In genomic region chr6:6724319-6725119, GRCh38 we compare ENCODE assay signal across 1 cellular context.
TF ChIP-seq lines count a peak whose summit lies in the region.

No MANE protein-coding gene starts in this region.

TF ChIP-seq in HepG2, 621 proteins besides CTCF, POLR2A, EP300 and RAD21 (continued from another document and continues in another):
- no peak for TF ChIP-seq ZNF512 (CRISPR knock-in tag; IDR thresholded peaks at IDR 0.05)
- no peak for TF ChIP-seq ZNF281 (CRISPR knock-in tag; IDR thresholded peaks at IDR 0.05; ENCODE audit: borderline replicate concordance)
- TF ChIP-seq TERF1 (CRISPR knock-in tag; IDR thresholded peaks at IDR 0.05), result no peak
- TF ChIP-seq IRF1 (CRISPR knock-in tag; IDR thresholded peaks at IDR 0.05; ENCODE audit: low read depth), result no peak
- no peak for TF ChIP-seq HMG20A (CRISPR knock-in tag; IDR thresholded peaks at IDR 0.05; ENCODE audit: borderline replicate concordance)
- no peak for TF ChIP-seq ATF4 (CRISPR knock-in tag; IDR thresholded peaks at IDR 0.05)
- no peak for TF ChIP-seq ZSCAN31 (CRISPR knock-in tag; IDR thresholded peaks at IDR 0.05; ENCODE audit: low read depth)
- TF ChIP-seq ARID3A (IDR thresholded peaks at IDR 0.05; ENCODE audit: low read depth, low read length), result no peak
- peak; percentile 22; the same call in 1 of the 2 replicates for TF ChIP-seq ZBTB7A (CRISPR knock-in tag; IDR thresholded peaks at IDR 0.05)
- no peak for TF ChIP-seq DR1 (CRISPR knock-in tag; IDR thresholded peaks at IDR 0.05)
- TF ChIP-seq ZKSCAN8 (CRISPR knock-in tag; IDR thresholded peaks at IDR 0.05; ENCODE audit: borderline replicate concordance), result no peak
- no peak for TF ChIP-seq YY1 (IDR thresholded peaks at IDR 0.05; ENCODE audit: insufficient read depth, insufficient replicate concordance, low read depth, low read length)
- no peak for TF ChIP-seq AGO2 (optimal IDR thresholded peaks at IDR 0.05; ENCODE audit: low read depth, low read length)
- TF ChIP-seq ATRX (CRISPR knock-in tag; IDR thresholded peaks at IDR 0.05; ENCODE audit: borderline replicate concordance), result no peak
- TF ChIP-seq HES4 (CRISPR knock-in tag; IDR thresholded peaks at IDR 0.05; ENCODE audit: borderline replicate concordance), result no peak
- TF ChIP-seq YEATS4 (CRISPR knock-in tag; IDR thresholded peaks at IDR 0.05; ENCODE audit: borderline replicate concordance), result no peak
- no peak for TF ChIP-seq ZNF740 (CRISPR knock-in tag; IDR thresholded peaks at IDR 0.05)
- TF ChIP-seq STAT6 (CRISPR knock-in tag; IDR thresholded peaks at IDR 0.05; ENCODE audit: borderline replicate concordance), result no peak
- peak; percentile 71; the same call in 1 of the 2 replicates for TF ChIP-seq ZNF501 (CRISPR knock-in tag; IDR thresholded peaks at IDR 0.05)
- TF ChIP-seq NKX3-1 (CRISPR knock-in tag; IDR thresholded peaks at IDR 0.05), result no peak
- no peak for TF ChIP-seq ZNF652 (CRISPR knock-in tag; IDR thresholded peaks at IDR 0.05; ENCODE audit: borderline replicate concordance, low read depth)
- TF ChIP-seq TCF7L2 (IDR thresholded peaks at IDR 0.05; ENCODE audit: low read depth, low read length), result no peak
- no peak for TF ChIP-seq ZSCAN22 (CRISPR knock-in tag; IDR thresholded peaks at IDR 0.05)
- TF ChIP-seq PRDM15 (CRISPR knock-in tag; IDR thresholded peaks at IDR 0.05), result no peak
- no peak for TF ChIP-seq SRSF4 (IDR thresholded peaks at IDR 0.05; ENCODE audit: low read depth, low read length, poor library complexity, severe bottlenecking)
- no peak for TF ChIP-seq RFX1 (IDR thresholded peaks at IDR 0.05)
- peak; percentile 65 for TF ChIP-seq BHLHE40 (IDR thresholded peaks at IDR 0.05; ENCODE audit: low read length)
- peak; percentile 69 for TF ChIP-seq KDM2A (CRISPR knock-in tag; IDR thresholded peaks at IDR 0.05; ENCODE audit: borderline replicate concordance, low read depth)
- no peak for TF ChIP-seq ZBTB2 (CRISPR knock-in tag; IDR thresholded peaks at IDR 0.05; ENCODE audit: low read depth)
- TF ChIP-seq CENPT (CRISPR knock-in tag; IDR thresholded peaks at IDR 0.05; ENCODE audit: low read depth), result no peak
- TF ChIP-seq ZFY (CRISPR knock-in tag; IDR thresholded peaks at IDR 0.05), result peak; percentile 46; the same call in 1 of the 2 replicates
- no peak for TF ChIP-seq SRY (CRISPR knock-in tag; IDR thresholded peaks at IDR 0.05)
- no peak for TF ChIP-seq ATF5 (CRISPR knock-in tag; IDR thresholded peaks at IDR 0.05; ENCODE audit: low read depth)
- TF ChIP-seq ZZZ3 (CRISPR knock-in tag; IDR thresholded peaks at IDR 0.05; ENCODE audit: borderline replicate concordance), result no peak
- no peak for TF ChIP-seq POLR2G (IDR thresholded peaks at IDR 0.05; ENCODE audit: low read depth, low read length)
- TF ChIP-seq HOXA5 (CRISPR knock-in tag; IDR thresholded peaks at IDR 0.05), result no peak
- TF ChIP-seq ZNF276 (CRISPR knock-in tag; IDR thresholded peaks at IDR 0.05; ENCODE audit: low read depth), result peak; percentile 79; the same call in 1 of the 2 replicates
- TF ChIP-seq ZBTB3 (CRISPR knock-in tag; IDR thresholded peaks at IDR 0.05; ENCODE audit: borderline replicate concordance, low read depth), result no peak
